In genomic region chr4:132180020-132180427, GRCh38 we compare ENCODE assay signal across 19 cellular contexts.
DNase-seq lines count a peak whose midpoint lies in the region; ATAC-seq and TF ChIP-seq lines count a peak whose summit lies in the region.
"Had no signal": no experiment of that assay in that cellular context is flagged by ENCODE, and none has a peak within 500 bp of the region (broad histone marks: within the 10 kb centered on the region; RNA-seq: fewer than 3 reads in every experiment).

No MANE protein-coding gene starts in this region.

- DNase-seq in A172 (ENCODE audit: low spot score): peak; percentile 30
- DNase-seq in HS-5 (ENCODE audit: low read depth): peak; percentile 61
- peak; percentile 52 for DNase-seq in amniotic epithelial cell (ENCODE audit: low read depth)
- DNase-seq in fibroblast of the aortic adventitia (ENCODE audit: low read depth): peak; percentile 80
- no peak for DNase-seq in dorsolateral prefrontal cortex
- DNase-seq in NAMALWA (ENCODE audit: low spot score): no peak
- no peak for DNase-seq in GF-D8 (lab: John Stamatoyannopoulos, UW)
- DNase-seq: 8988T, activated gamma-delta T cell, endodermal cell, GM23248, lower lobe of right lung, NCI-H1092, retina had no signal

- H3K27ac ChIP-seq in dorsolateral prefrontal cortex: no peak overlapping the region
- H3K27ac ChIP-seq: GM23248, hepatocyte, lower lobe of right lung had no signal

- TF ChIP-seq CTCF in fibroblast of the aortic adventitia (IDR thresholded peaks at IDR 0.05; ENCODE audit: insufficient read depth, low read length): no peak
- TF ChIP-seq CTCF in dorsolateral prefrontal cortex (IDR thresholded peaks at IDR 0.05 in 54 of 56, conservative IDR thresholded peaks at IDR 0.05 in 2 of 56; ENCODE audit: low read depth in 1 of 56, partially characterized antibody in 56 of 56): no peak

- no peaks in the 10 kb centered on the region for H3K27me3 ChIP-seq in dorsolateral prefrontal cortex
- H3K27me3 ChIP-seq: hepatocyte had no signal

- intact Hi-C loops in dorsolateral prefrontal cortex (cut with DNase I): no loop called here

- no peak for ATAC-seq in GM19351 (IDR thresholded peaks at IDR 0.05; ENCODE audit: unreplicated experiment)
- ATAC-seq: HepG2; lower lobe of right lung; natural killer cell treated with Interleukin-12 subunit alpha and Interleukin-12 subunit beta and Interleukin-15 and Interleukin-18, amount 100 ng/mL, for 72 hours; WTC11 had no signal

- H3K4me3 ChIP-seq in fibroblast of the aortic adventitia (ENCODE audit: low read depth, low read length): no peak overlapping the region
- no peak overlapping the region for H3K4me3 ChIP-seq in dorsolateral prefrontal cortex
- H3K4me3 ChIP-seq: GM23248, hepatocyte, lower lobe of right lung had no signal

Comparison
In these comparisons a context has a peak if more than half of its experiments do, and no peak if none do; other contexts are left out.
1. DNase-seq: peak in A172 (single experiment), HS-5 (single experiment), amniotic epithelial cell (single experiment) and fibroblast of the aortic adventitia (single experiment); none in dorsolateral prefrontal cortex (0 of 10), NAMALWA (single experiment) and GF-D8 (single experiment).